In the genomic region with DNA sequence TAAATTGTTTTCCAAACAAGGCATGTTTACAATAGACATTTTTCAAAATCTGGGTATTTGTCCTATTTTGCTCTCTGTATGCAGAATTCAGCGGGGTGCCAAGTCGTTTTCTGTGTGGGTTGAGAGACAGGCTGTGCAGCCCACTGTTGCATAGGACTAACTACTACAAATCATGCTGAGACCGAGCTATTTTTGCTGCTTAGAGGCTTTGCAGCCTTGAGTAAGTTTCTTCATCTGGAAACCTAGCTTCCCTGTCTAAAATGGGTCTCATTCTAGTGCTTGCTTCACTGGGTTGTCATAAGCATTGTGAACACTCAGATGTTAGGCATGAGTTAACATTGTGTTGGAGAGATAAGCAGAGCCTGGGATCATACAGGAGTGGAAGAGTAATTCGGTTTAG, we compare ENCODE assay signal across 8 cellular contexts.
DNase-seq lines count a peak whose midpoint lies in the region; ATAC-seq and TF ChIP-seq lines count a peak whose summit lies in the region.

No MANE protein-coding gene starts in this region.

- H3K79me2 ChIP-seq in parathyroid adenoma = peaks cover 4% of the 10 kb centered on the region

- ATAC-seq in HG03108 (IDR thresholded peaks at IDR 0.05; ENCODE audit: unreplicated experiment) = no peak
- ATAC-seq in HG03439 (IDR thresholded peaks at IDR 0.05; ENCODE audit: unreplicated experiment) = no peak

- H2AFZ ChIP-seq in parathyroid adenoma = peak overlapping the region; percentile 1

- peaks cover 5% of the 10 kb centered on the region for H3K4me1 ChIP-seq in parathyroid adenoma

- no peak overlapping the region for H3K4me3 ChIP-seq in parathyroid adenoma (ENCODE audit: low read depth, low read length)

- no peak overlapping the region for H3K27ac ChIP-seq in parathyroid adenoma

- no peak overlapping the region for H3K9ac ChIP-seq in parathyroid adenoma

- peak overlapping the region; percentile 82 for H3K4me2 ChIP-seq in parathyroid adenoma (ENCODE audit: low read length)

- H3K36me3 ChIP-seq in parathyroid adenoma (ENCODE audit: control insufficient read depth, insufficient read depth, low read length) = no peaks in the 10 kb centered on the region

- TF ChIP-seq POLR2A in erythroblast (IDR thresholded peaks at IDR 0.05; ENCODE audit: low read length) = no peak

- no peak for TF ChIP-seq CTCF in parathyroid adenoma (IDR thresholded peaks at IDR 0.05)

- no peaks in the 10 kb centered on the region for H3K9me3 ChIP-seq in parathyroid adenoma (ENCODE audit: control insufficient read depth, low read length)

- DNase-seq in NCI-H1417 (lab: John Stamatoyannopoulos, UW) (peak in 2 of 3 experiments; percentile 0 to 7), NCI-H1417 treated with DMSO at 0.1 percent for 48 hours (lab: John Stamatoyannopoulos, UW) (no peak), SIG-M5 treated with dmso at 0.1 percent for 504 hours (lab: John Stamatoyannopoulos, UW; ENCODE audit: unreplicated experiment) (peak; percentile 85), erythroblast (lab: John Stamatoyannopoulos, UW) (peak; percentile 39 to 63), NCI-H446 (lab: John Stamatoyannopoulos, UW) (no peak)

- no peaks in the 10 kb centered on the region for H3K27me3 ChIP-seq in parathyroid adenoma (ENCODE audit: control insufficient read depth, insufficient read depth, low read length)

Comparison
In these comparisons a context has a peak if more than half of its experiments do, and no peak if none do; other contexts are left out.
1. DNase-seq: peak in NCI-H1417 (2 of 3), SIG-M5 treated with dmso at 0.1 percent for 504 hours (single experiment) and erythroblast (2 of 2); none in NCI-H1417 treated with DMSO at 0.1 percent for 48 hours (single experiment) and NCI-H446 (0 of 2).